Comparison of ENCODE assay signal across 18 cellular contexts in genomic region chr15:85112997-85113396, GRCh38.
A peak's percentile ranks its signal among the peaks of the same experiment; 100 is the strongest.
DNase-seq lines count a peak whose midpoint lies in the region; FAIRE-seq and TF ChIP-seq lines count a peak whose summit lies in the region.
"Had no signal": no experiment of that assay in that cellular context is flagged by ENCODE, and none has a peak within 500 bp of the region (broad histone marks: within the 10 kb centered on the region; RNA-seq: fewer than 3 reads in every experiment).

No MANE protein-coding gene starts in this region.

- H3K27ac ChIP-seq in tibial nerve: peak overlapping the region; percentile 48 to 72 (median 60)
- H3K27ac ChIP-seq: SJCRH30 had no signal

- H3K4me1 Mint-ChIP-seq in osteocyte (ENCODE audit: unreplicated experiment): no peaks in the 10 kb centered on the region
- H3K4me1 Mint-ChIP-seq: B cell had no signal

- H3K4me3 Mint-ChIP-seq in osteocyte (ENCODE audit: unreplicated experiment): no peak overlapping the region
- H3K4me3 Mint-ChIP-seq: B cell; CD4-positive, alpha-beta T cell had no signal

- H3K4me3 ChIP-seq in tibial nerve: no peak overlapping the region
- H3K4me3 ChIP-seq: SJCRH30 had no signal

- H3K27me3 ChIP-seq in tibial nerve: no peaks in the 10 kb centered on the region
- H3K27me3 ChIP-seq: SJCRH30 had no signal

- TF ChIP-seq CTCF in tibial nerve (IDR thresholded peaks at IDR 0.05) (no peak), osteocyte (IDR thresholded peaks at IDR 0.05) (no peak)

- TF ChIP-seq POLR2A in tibial nerve (IDR thresholded peaks at IDR 0.05): no peak

- H3K27ac Mint-ChIP-seq in osteocyte (ENCODE audit: unreplicated experiment): no peak overlapping the region
- H3K27ac Mint-ChIP-seq: B cell; CD4-positive, alpha-beta T cell had no signal

- H3K36me3 ChIP-seq in tibial nerve: peaks cover 0 to 76% (median 5%) of the 10 kb centered on the region in 3 donors

- peak; percentile 91 for FAIRE-seq in frontal cortex (lab: Jason Lieb, UNC)
- FAIRE-seq: HepG2 had no signal

- no peak for TF ChIP-seq EP300 in tibial nerve (IDR thresholded peaks at IDR 0.05)

- no peaks in the 10 kb centered on the region for H3K9me3 Mint-ChIP-seq in osteocyte (ENCODE audit: unreplicated experiment)
- H3K9me3 Mint-ChIP-seq: CD4-positive, alpha-beta T cell had no signal

- peaks cover 0 to 12% (median 5%) of the 10 kb centered on the region in 4 donors for H3K4me1 ChIP-seq in tibial nerve
- H3K4me1 ChIP-seq: SJCRH30 had no signal

- no peaks in the 10 kb centered on the region for H3K9me3 ChIP-seq in tibial nerve
- H3K9me3 ChIP-seq: SJCRH30 had no signal

- WGBS in tibial nerve, 2 donors: 45 to 58% methylated on average over 3 of the region's 3 CpGs

- H3K27me3 Mint-ChIP-seq in osteocyte (ENCODE audit: unreplicated experiment): no peaks in the 10 kb centered on the region
- H3K27me3 Mint-ChIP-seq: B cell; CD4-positive, alpha-beta T cell had no signal

- DNase-seq in amygdala (lab: John Stamatoyannopoulos, UW): peak in 40 of 56 donors; percentile 8 to 86 (median 42)
- peak in 1 of 2 donors; percentile 22 for DNase-seq in frontal cortex (ENCODE audit: low spot score in 2 of 2)
- peak; percentile 68 for DNase-seq in middle frontal gyrus (ENCODE audit: extremely low spot score, low spot score)
- DNase-seq in tibial nerve (ENCODE audit: low spot score in 2 of 2): no peak
- no peak for DNase-seq in osteocyte (ENCODE audit: extremely low spot score, unreplicated experiment)
- DNase-seq in NCI-H128 (lab: John Stamatoyannopoulos, UW; ENCODE audit: unreplicated experiment): no peak
- no peak for DNase-seq in ecto neural progenitor cell (ENCODE audit: low spot score)
- DNase-seq: CD4-positive, alpha-beta T cell; GOT3; KG1; NCI-H146; NCI-H2081 treated with DMSO at 0.1 percent for 48 hours; NCI-H510A treated with DMSO at 0.1 percent for 48 hours; NCI-H82; PC-3; SJCRH30 had no signal

- peaks cover 32% of the 10 kb centered on the region for H3K36me3 Mint-ChIP-seq in osteocyte (ENCODE audit: unreplicated experiment)

Comparison
In these comparisons a context has a peak if more than half of its experiments do, and no peak if none do; other contexts are left out.
1. DNase-seq: peak in amygdala (40 of 56) and middle frontal gyrus (single experiment); none in tibial nerve (0 of 2), osteocyte (single experiment), NCI-H128 (single experiment) and ecto neural progenitor cell (single experiment).